ENCODE assay signal across 17 cellular contexts in genomic region chr3:16486951-16487480, GRCh38.
"Had no signal": no experiment of that assay in that cellular context is flagged by ENCODE, and none has a peak within 500 bp of the region (broad histone marks: within the 10 kb centered on the region; RNA-seq: fewer than 3 reads in every experiment).

No MANE protein-coding gene starts in this region.

- H3K27me3 Mint-ChIP-seq: activated CD4-positive, alpha-beta memory T cell treated with anti-CD3 and anti-CD28 coated beads, Interleukin-2, amount 10 ng/mL, durations not matched to agents 7 days and 5 days; activated CD8-positive, alpha-beta memory T cell treated with anti-CD3 and anti-CD28 coated beads, Interleukin-2, amount 10 ng/mL, durations not matched to agents 7 days and 5 days; activated naive CD4-positive, alpha-beta T cell treated with anti-CD3 and anti-CD28 coated beads, Interleukin-2, amount 10 ng/mL, durations not matched to agents 7 days and 5 days; naive B cell had no signal

- H3K9me3 ChIP-seq: adrenal gland, breast epithelium, left ventricle myocardium inferior, psoas muscle had no signal

- H3K27me3 ChIP-seq: adrenal gland, breast epithelium had no signal

- H3K4me1 ChIP-seq: breast epithelium had no signal

- DNase-seq: activated CD4-positive, alpha-beta memory T cell treated with anti-CD3 and anti-CD28 coated beads, Interleukin-2, amount 10 ng/mL, durations not matched to agents 7 days and 5 days; activated CD4-positive, alpha-beta T cell treated with anti-CD3 and anti-CD28 coated beads for 4 hours; activated CD8-positive, alpha-beta memory T cell treated with anti-CD3 and anti-CD28 coated beads, Interleukin-2, amount 10 ng/mL, durations not matched to agents 7 days and 5 days; activated effector memory CD4-positive, alpha-beta T cell treated with Interleukin-2 at 50 U/mL for 16 hours; activated naive CD4-positive, alpha-beta T cell treated with anti-CD3 and anti-CD28 coated beads, Interleukin-2, amount 10 ng/mL, durations not matched to agents 7 days and 5 days; adrenal gland; erythroblast; head of caudate nucleus; kidney glomerular epithelial cell; left ventricle myocardium inferior; naive B cell; psoas muscle; right cardiac atrium had no signal

- H3K9me3 Mint-ChIP-seq: activated CD4-positive, alpha-beta memory T cell treated with anti-CD3 and anti-CD28 coated beads, Interleukin-2, amount 10 ng/mL, durations not matched to agents 7 days and 5 days; activated naive CD4-positive, alpha-beta T cell treated with anti-CD3 and anti-CD28 coated beads, Interleukin-2, amount 10 ng/mL, durations not matched to agents 7 days and 5 days; naive B cell had no signal

- H3K4me3 ChIP-seq: adrenal gland, breast epithelium, coronary artery, left ventricle myocardium inferior, psoas muscle, skin epidermis had no signal

- H3K4me3 Mint-ChIP-seq: activated CD4-positive, alpha-beta memory T cell treated with anti-CD3 and anti-CD28 coated beads, Interleukin-2, amount 10 ng/mL, durations not matched to agents 7 days and 5 days; activated CD8-positive, alpha-beta memory T cell treated with anti-CD3 and anti-CD28 coated beads, Interleukin-2, amount 10 ng/mL, durations not matched to agents 7 days and 5 days; activated naive CD4-positive, alpha-beta T cell treated with anti-CD3 and anti-CD28 coated beads, Interleukin-2, amount 10 ng/mL, durations not matched to agents 7 days and 5 days; WTC11 had no signal

- H3K27ac Mint-ChIP-seq: activated CD4-positive, alpha-beta memory T cell treated with anti-CD3 and anti-CD28 coated beads, Interleukin-2, amount 10 ng/mL, durations not matched to agents 7 days and 5 days; activated CD8-positive, alpha-beta memory T cell treated with anti-CD3 and anti-CD28 coated beads, Interleukin-2, amount 10 ng/mL, durations not matched to agents 7 days and 5 days; activated naive CD4-positive, alpha-beta T cell treated with anti-CD3 and anti-CD28 coated beads, Interleukin-2, amount 10 ng/mL, durations not matched to agents 7 days and 5 days; WTC11 had no signal

- H3K36me3 ChIP-seq: adrenal gland, breast epithelium had no signal

- H3K27ac ChIP-seq: adrenal gland, breast epithelium, coronary artery, left ventricle myocardium inferior, psoas muscle, skin epidermis had no signal
